26 cellular contexts compared by ENCODE assay signal in the genomic region with DNA sequence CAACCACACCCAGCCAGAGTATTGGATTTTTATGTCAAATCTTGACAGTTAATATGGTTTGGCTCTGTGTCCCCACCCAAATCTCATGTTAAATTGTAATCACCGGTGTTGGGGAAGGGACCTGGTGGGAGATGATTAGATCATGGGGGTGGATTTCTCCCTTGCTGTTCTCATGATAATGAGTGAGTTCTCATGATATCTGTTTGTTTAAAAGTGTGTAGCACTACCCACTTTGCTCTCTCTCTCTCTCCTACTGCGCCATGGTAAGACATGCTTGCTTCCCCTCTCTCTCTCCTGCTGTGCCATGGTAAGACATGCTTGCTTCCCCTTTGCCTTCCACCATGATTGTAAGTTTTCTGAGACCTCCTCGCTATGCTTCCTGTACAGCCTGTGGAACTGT.
"Had no signal": no experiment of that assay in that cellular context is flagged by ENCODE, and none has a peak within 500 bp of the region (broad histone marks: within the 10 kb centered on the region; RNA-seq: fewer than 3 reads in every experiment).

No MANE protein-coding gene starts in this region.

- H3K27ac ChIP-seq: breast epithelium, Peyer's patch, RWPE1, SJCRH30 had no signal

- H3K27ac Mint-ChIP-seq: activated CD4-positive, alpha-beta memory T cell treated with anti-CD3 and anti-CD28 coated beads for 36 hours; activated CD4-positive, alpha-beta T cell treated with anti-CD3 and anti-CD28 coated beads, Interleukin-2, amount 10 ng/mL, durations not matched to agents 7 days and 5 days; T-helper 1 cell treated with Interleukin-12 subunit alpha and Interleukin-12 subunit beta and Interleukin-4 antibody, amounts not matched to agents 30 μg/mL and 1 μg/mL, for 36 hours had no signal

- DNase-seq: activated CD4-positive, alpha-beta memory T cell treated with anti-CD3 and anti-CD28 coated beads for 36 hours; activated CD4-positive, alpha-beta T cell treated with anti-CD3 and anti-CD28 coated beads, Interleukin-2, amount 10 ng/mL, durations not matched to agents 7 days and 5 days; activated CD4-positive, CD25-positive, alpha-beta regulatory T cell; activated CD8-positive, alpha-beta memory T cell treated with anti-CD3 and anti-CD28 coated beads for 24 hours; activated effector memory CD4-positive, alpha-beta T cell treated with anti-CD3 and anti-CD28 coated beads, Interleukin-2, amount 50 U/mL, for 16 hours; activated naive CD4-positive, alpha-beta T cell treated with Interleukin-2 at 50 U/mL for 16 hours; activated T-cell treated with anti-CD3 and anti-CD28 coated beads for 4 hours; aorta; caudate nucleus; KG1; NCI-H1048; NCI-H146; NCI-H187 treated with DMSO at 0.1 percent for 48 hours; NCI-H2081 treated with DMSO at 0.1 percent for 48 hours; NCI-H446; NCI-H524; Peyer's patch; Right ventricle myocardium superior; SJCRH30; SW 1271; T-helper 9 cell had no signal

- H3K9me3 Mint-ChIP-seq: activated CD4-positive, alpha-beta memory T cell treated with anti-CD3 and anti-CD28 coated beads for 36 hours; activated CD4-positive, alpha-beta T cell treated with anti-CD3 and anti-CD28 coated beads, Interleukin-2, amount 10 ng/mL, durations not matched to agents 7 days and 5 days; activated naive CD4-positive, alpha-beta T cell treated with anti-CD3 and anti-CD28 coated beads, Interleukin-2, amount 50 U/mL, for 72 hours; T-helper 1 cell treated with Interleukin-12 subunit alpha and Interleukin-12 subunit beta and Interleukin-4 antibody, amounts not matched to agents 30 μg/mL and 1 μg/mL, for 36 hours had no signal

- H3K4me1 Mint-ChIP-seq: activated CD4-positive, alpha-beta T cell treated with anti-CD3 and anti-CD28 coated beads, Interleukin-2, amount 10 ng/mL, durations not matched to agents 7 days and 5 days had no signal

- H3K36me3 ChIP-seq: breast epithelium had no signal

- H3K4me3 ChIP-seq: breast epithelium, Peyer's patch, SJCRH30 had no signal

- H3K27me3 ChIP-seq: breast epithelium, Peyer's patch, SJCRH30 had no signal

- ATAC-seq: activated naive CD4-positive, alpha-beta T cell treated with anti-CD3 and anti-CD28 coated beads, Interleukin-2, amount 50 U/mL, for 72 hours; SK-N-SH treated with all-trans-retinoic acid at 6 μM for 48 hours had no signal

- H3K9me3 ChIP-seq: breast epithelium, Peyer's patch, SJCRH30 had no signal

- H3K4me3 Mint-ChIP-seq: activated CD4-positive, alpha-beta memory T cell treated with anti-CD3 and anti-CD28 coated beads for 36 hours; activated CD4-positive, alpha-beta T cell treated with anti-CD3 and anti-CD28 coated beads, Interleukin-2, amount 10 ng/mL, durations not matched to agents 7 days and 5 days; T-helper 1 cell treated with Interleukin-12 subunit alpha and Interleukin-12 subunit beta and Interleukin-4 antibody, amounts not matched to agents 30 μg/mL and 1 μg/mL, for 36 hours had no signal

- H3K4me1 ChIP-seq: breast epithelium, Peyer's patch had no signal

- H3K27me3 Mint-ChIP-seq: activated CD4-positive, alpha-beta memory T cell treated with anti-CD3 and anti-CD28 coated beads for 36 hours; activated CD4-positive, alpha-beta T cell treated with anti-CD3 and anti-CD28 coated beads, Interleukin-2, amount 10 ng/mL, durations not matched to agents 7 days and 5 days had no signal
